In genomic region chr16:1561266-1561665, GRCh38 we compare ENCODE assay signal across 1 cellular context.
TF ChIP-seq lines count a peak whose summit lies in the region.

No MANE protein-coding gene starts in this region.

TF ChIP-seq in HepG2, 621 proteins besides CTCF, POLR2A, EP300 and RAD21:
- no peak for TF ChIP-seq NONO (IDR thresholded peaks at IDR 0.05)
- no peak for TF ChIP-seq NONO (CRISPR knock-in tag; conservative IDR thresholded peaks at IDR 0.05)
- no peak for TF ChIP-seq ATAD3A (CRISPR knock-in tag; IDR thresholded peaks at IDR 0.05)
- TF ChIP-seq, protein P1, sequence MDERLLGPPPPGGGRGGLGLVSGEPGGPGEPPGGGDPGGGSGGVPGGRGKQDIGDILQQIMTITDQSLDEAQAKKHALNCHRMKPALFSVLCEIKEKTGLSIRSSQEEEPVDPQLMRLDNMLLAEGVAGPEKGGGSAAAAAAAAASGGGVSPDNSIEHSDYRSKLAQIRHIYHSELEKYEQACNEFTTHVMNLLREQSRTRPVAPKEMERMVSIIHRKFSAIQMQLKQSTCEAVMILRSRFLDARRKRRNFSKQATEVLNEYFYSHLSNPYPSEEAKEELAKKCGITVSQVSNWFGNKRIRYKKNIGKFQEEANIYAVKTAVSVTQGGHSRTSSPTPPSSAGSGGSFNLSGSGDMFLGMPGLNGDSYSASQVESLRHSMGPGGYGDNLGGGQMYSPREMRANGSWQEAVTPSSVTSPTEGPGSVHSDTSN (CRISPR knock-in tag; IDR thresholded peaks at IDR 0.05): no peak
- no peak for TF ChIP-seq ZFY (CRISPR knock-in tag; IDR thresholded peaks at IDR 0.05)
- TF ChIP-seq, protein P2, sequence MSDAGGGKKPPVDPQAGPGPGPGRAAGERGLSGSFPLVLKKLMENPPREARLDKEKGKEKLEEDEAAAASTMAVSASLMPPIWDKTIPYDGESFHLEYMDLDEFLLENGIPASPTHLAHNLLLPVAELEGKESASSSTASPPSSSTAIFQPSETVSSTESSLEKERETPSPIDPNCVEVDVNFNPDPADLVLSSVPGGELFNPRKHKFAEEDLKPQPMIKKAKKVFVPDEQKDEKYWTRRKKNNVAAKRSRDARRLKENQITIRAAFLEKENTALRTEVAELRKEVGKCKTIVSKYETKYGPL (CRISPR knock-in tag; IDR thresholded peaks at IDR 0.05): no peak
- TF ChIP-seq SMAD1 (CRISPR knock-in tag; IDR thresholded peaks at IDR 0.05; ENCODE audit: borderline replicate concordance, low read depth): no peak
- TF ChIP-seq TBL1XR1 (IDR thresholded peaks at IDR 0.05; ENCODE audit: borderline replicate concordance, low read length, partially characterized antibody): no peak
- TF ChIP-seq, protein P3, sequence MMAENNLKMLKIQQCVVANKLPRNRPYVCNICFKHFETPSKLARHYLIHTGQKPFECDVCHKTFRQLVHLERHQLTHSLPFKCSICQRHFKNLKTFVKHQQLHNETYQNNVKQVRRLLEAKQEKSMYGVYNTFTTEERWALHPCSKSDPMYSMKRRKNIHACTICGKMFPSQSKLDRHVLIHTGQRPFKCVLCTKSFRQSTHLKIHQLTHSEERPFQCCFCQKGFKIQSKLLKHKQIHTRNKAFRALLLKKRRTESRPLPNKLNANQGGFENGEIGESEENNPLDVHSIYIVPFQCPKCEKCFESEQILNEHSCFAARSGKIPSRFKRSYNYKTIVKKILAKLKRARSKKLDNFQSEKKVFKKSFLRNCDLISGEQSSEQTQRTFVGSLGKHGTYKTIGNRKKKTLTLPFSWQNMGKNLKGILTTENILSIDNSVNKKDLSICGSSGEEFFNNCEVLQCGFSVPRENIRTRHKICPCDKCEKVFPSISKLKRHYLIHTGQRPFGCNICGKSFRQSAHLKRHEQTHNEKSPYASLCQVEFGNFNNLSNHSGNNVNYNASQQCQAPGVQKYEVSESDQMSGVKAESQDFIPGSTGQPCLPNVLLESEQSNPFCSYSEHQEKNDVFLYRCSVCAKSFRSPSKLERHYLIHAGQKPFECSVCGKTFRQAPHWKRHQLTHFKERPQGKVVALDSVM (CRISPR knock-in tag; IDR thresholded peaks at IDR 0.05): no peak
- no peak for TF ChIP-seq ZNF775 (CRISPR knock-in tag; IDR thresholded peaks at IDR 0.05; ENCODE audit: borderline replicate concordance)
- no peak for TF ChIP-seq ESRRA (CRISPR knock-in tag; IDR thresholded peaks at IDR 0.05; ENCODE audit: low read depth)
